In the genomic region with DNA sequence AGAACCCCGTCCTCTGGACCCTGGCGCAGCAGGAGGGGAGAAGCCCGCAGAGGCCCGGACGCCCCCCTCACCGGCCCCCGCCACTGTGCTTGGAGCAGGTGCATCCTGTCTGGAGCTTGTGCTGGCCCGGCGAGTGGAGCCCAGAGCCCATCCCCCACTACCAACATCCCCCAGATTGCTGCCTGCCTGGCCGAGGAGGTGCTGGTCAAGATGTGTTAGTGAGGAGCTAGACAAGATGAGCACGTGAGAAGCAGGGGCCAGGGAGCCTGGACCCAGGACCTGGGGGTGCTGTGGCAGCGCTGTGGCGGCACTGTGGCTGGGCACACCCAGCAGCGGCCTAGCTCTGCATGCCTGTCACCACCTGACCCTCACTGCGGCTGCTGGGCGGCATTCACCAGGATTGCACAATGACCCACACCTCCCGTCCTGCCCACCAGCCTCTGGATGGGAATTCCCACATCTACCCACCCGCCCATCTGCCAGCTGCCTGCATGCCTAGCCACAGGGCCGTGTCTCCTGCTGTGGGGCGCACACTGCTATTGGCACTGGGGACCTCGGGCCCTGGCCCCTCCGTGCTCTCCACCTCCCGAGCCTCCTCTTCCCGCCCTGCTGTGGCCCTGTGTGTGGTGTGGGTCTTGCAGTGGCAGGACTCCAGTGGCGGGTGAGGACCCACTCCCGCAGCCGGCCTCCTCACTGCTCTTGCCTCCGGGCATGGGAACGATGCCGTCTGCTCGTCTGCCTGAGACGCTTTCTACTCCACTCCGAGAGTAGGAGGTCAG, we compare ENCODE assay signal across 14 cellular contexts. TPM values are rescaled to one million over a fixed set of nuclear protein-coding genes. Genes with fewer than 3 reads are reported as not detected.
DNase-seq lines count a peak whose midpoint lies in the region; ATAC-seq and TF ChIP-seq lines count a peak whose summit lies in the region.
"Had no signal": no experiment of that assay in that cellular context is flagged by ENCODE, and none has a peak within 500 bp of the region (broad histone marks: within the 10 kb centered on the region; RNA-seq: fewer than 3 reads in every experiment).

No MANE protein-coding gene starts in this region.

- no peak overlapping the region for H3K27ac Mint-ChIP-seq in T-helper 17 cell
- H3K27ac Mint-ChIP-seq in stimulated activated naive B cell treated with anti-CD40 and anti-IgM and Interleukin-4, amounts not matched to agents 10 μg/mL and 1 μg/mL and 100 μg/mL, for 72 hours: peak overlapping the region; percentile 37
- no peak overlapping the region for H3K27ac Mint-ChIP-seq in activated T-cell treated with anti-CD3 and anti-CD28 coated beads, Interleukin-2, amount 50 U/mL, for 24 hours
- H3K27ac Mint-ChIP-seq: activated T-cell treated with anti-CD3 and anti-CD28 coated beads, Interleukin-2, amount 50 U/mL, for 72 hours had no signal

- H3K27me3 Mint-ChIP-seq in T-helper 17 cell: no peaks in the 10 kb centered on the region
- H3K27me3 Mint-ChIP-seq in stimulated activated naive B cell treated with anti-CD40 and anti-IgM and Interleukin-4, amounts not matched to agents 10 μg/mL and 1 μg/mL and 100 μg/mL, for 72 hours: peaks cover 46 to 67% of the 10 kb centered on the region in 2 donors
- H3K27me3 Mint-ChIP-seq in activated T-cell treated with anti-CD3 and anti-CD28 coated beads, Interleukin-2, amount 50 U/mL, for 24 hours: no peaks in the 10 kb centered on the region

- ATAC-seq in T-helper 17 cell: no peak
- ATAC-seq in stimulated activated naive B cell treated with anti-CD40 and anti-IgM and Interleukin-4, amounts not matched to agents 10 μg/mL and 1 μg/mL and 100 μg/mL, for 72 hours (replicated peaks): peak; percentile 13 to 16
- ATAC-seq in GM19397 (IDR thresholded peaks at IDR 0.05; ENCODE audit: unreplicated experiment): no peak
- ATAC-seq in GM21367 (IDR thresholded peaks at IDR 0.05; ENCODE audit: unreplicated experiment): no peak
- ATAC-seq: A549 had no signal

- no peak for TF ChIP-seq CTCF in right atrium auricular region (IDR thresholded peaks at IDR 0.05)

- H3K4me3 ChIP-seq in right atrium auricular region: peak overlapping the region; percentile 32 to 41
- H3K4me3 ChIP-seq: A549 had no signal

- peaks cover 0 to 72% of the 10 kb centered on the region in 2 donors for H3K4me1 ChIP-seq in right atrium auricular region
- H3K4me1 ChIP-seq: A549 had no signal

- H3K4me3 Mint-ChIP-seq in T-helper 17 cell: peak overlapping the region; percentile 41
- H3K4me3 Mint-ChIP-seq in stimulated activated naive B cell treated with anti-CD40 and anti-IgM and Interleukin-4, amounts not matched to agents 10 μg/mL and 1 μg/mL and 100 μg/mL, for 72 hours: peak overlapping the region; percentile 79 to 83
- no peak overlapping the region for H3K4me3 Mint-ChIP-seq in activated T-cell treated with anti-CD3 and anti-CD28 coated beads, Interleukin-2, amount 50 U/mL, for 24 hours

- H3K27me3 ChIP-seq in right atrium auricular region: no peaks in the 10 kb centered on the region

- peaks cover 10% of the 10 kb centered on the region for H3K36me3 ChIP-seq in right atrium auricular region

- peak; percentile 6 for DNase-seq in NCI-H1092 treated with DMSO at 0.1 percent for 48 hours (lab: John Stamatoyannopoulos, UW)
- DNase-seq in NCI-H1092 (lab: John Stamatoyannopoulos, UW): no peak
- no peak for DNase-seq in T-helper 17 cell
- DNase-seq in right atrium auricular region (ENCODE audit: low spot score): no peak
- no peak for DNase-seq in stimulated activated naive B cell treated with anti-CD40 and anti-IgM and Interleukin-4, amounts not matched to agents 10 μg/mL and 1 μg/mL and 100 μg/mL, for 72 hours
- no peak for DNase-seq in activated T-cell treated with anti-CD3 and anti-CD28 coated beads, Interleukin-2, amount 50 U/mL, for 24 hours
- DNase-seq: activated T-cell treated with anti-CD3 and anti-CD28 coated beads, Interleukin-2, amount 50 U/mL, for 72 hours; cortex of kidney; KBM-7; NCI-H748 treated with DMSO at 0.1 percent for 48 hours; occipital lobe had no signal

- H3K9me3 Mint-ChIP-seq in stimulated activated naive B cell treated with anti-CD40 and anti-IgM and Interleukin-4, amounts not matched to agents 10 μg/mL and 1 μg/mL and 100 μg/mL, for 72 hours: no peaks in the 10 kb centered on the region
- no peaks in the 10 kb centered on the region for H3K9me3 Mint-ChIP-seq in activated T-cell treated with anti-CD3 and anti-CD28 coated beads, Interleukin-2, amount 50 U/mL, for 24 hours
- H3K9me3 Mint-ChIP-seq: activated T-cell treated with anti-CD3 and anti-CD28 coated beads, Interleukin-2, amount 50 U/mL, for 72 hours had no signal

- H3K9me3 ChIP-seq in T-helper 17 cell (ENCODE audit: control insufficient read depth, low read length, poor library complexity, severe bottlenecking) (no peaks in the 10 kb centered on the region), right atrium auricular region (no peaks in the 10 kb centered on the region)
- H3K9me3 ChIP-seq: A549 had no signal

- peaks cover 24% of the 10 kb centered on the region for H3K4me1 Mint-ChIP-seq in T-helper 17 cell
- H3K4me1 Mint-ChIP-seq in stimulated activated naive B cell treated with anti-CD40 and anti-IgM and Interleukin-4, amounts not matched to agents 10 μg/mL and 1 μg/mL and 100 μg/mL, for 72 hours: peaks cover 41 to 62% of the 10 kb centered on the region in 2 donors
- H3K4me1 Mint-ChIP-seq in activated T-cell treated with anti-CD3 and anti-CD28 coated beads, Interleukin-2, amount 50 U/mL, for 24 hours (ENCODE audit: low read depth): peaks cover 22% of the 10 kb centered on the region

- peak overlapping the region; percentile 65 to 69 for H3K27ac ChIP-seq in right atrium auricular region
- H3K27ac ChIP-seq: A549 had no signal

- no peaks in the 10 kb centered on the region for H3K36me3 Mint-ChIP-seq in T-helper 17 cell (ENCODE audit: low read depth)
- peaks cover 32 to 52% of the 10 kb centered on the region in 2 donors for H3K36me3 Mint-ChIP-seq in stimulated activated naive B cell treated with anti-CD40 and anti-IgM and Interleukin-4, amounts not matched to agents 10 μg/mL and 1 μg/mL and 100 μg/mL, for 72 hours
- H3K36me3 Mint-ChIP-seq in activated T-cell treated with anti-CD3 and anti-CD28 coated beads, Interleukin-2, amount 50 U/mL, for 24 hours (ENCODE audit: low read depth): peaks cover 5% of the 10 kb centered on the region

RNA-seq across cellular contexts. Expression of a gene that starts 11.8 kb away (rescaled TPM):
- total RNA-seq in T-helper 17 cell (10 to 100 TPM; 17.9 to 22.2 TPM), right atrium auricular region (10 to 100 TPM; 13.4 to 18.6 TPM)

RNA-seq across cellular contexts. Expression of a gene that starts 31.7 kb away (rescaled TPM):
- total RNA-seq in T-helper 17 cell: under 1 TPM in 1 of 2 donors, not detected in 1; 0.25 TPM
- 1 to 10 TPM; 4.6 to 6.9 TPM for total RNA-seq in right atrium auricular region

Comparison
In these comparisons a context has a peak if more than half of its experiments do, and no peak if none do; other contexts are left out.
1. ATAC-seq: peak in stimulated activated naive B cell treated with anti-CD40 and anti-IgM and Interleukin-4, amounts not matched to agents 10 μg/mL and 1 μg/mL and 100 μg/mL, for 72 hours (2 of 2); none in T-helper 17 cell (single experiment), GM19397 (single experiment) and GM21367 (single experiment).
2. RNA of a gene that starts 31.7 kb away (total RNA-seq): 4.6 to 6.9 TPM in right atrium auricular region; 0.25 TPM in T-helper 17 cell; every median in the first group is over 4 times any median in the second.